1 cellular context compared by ENCODE assay signal in the genomic region with DNA sequence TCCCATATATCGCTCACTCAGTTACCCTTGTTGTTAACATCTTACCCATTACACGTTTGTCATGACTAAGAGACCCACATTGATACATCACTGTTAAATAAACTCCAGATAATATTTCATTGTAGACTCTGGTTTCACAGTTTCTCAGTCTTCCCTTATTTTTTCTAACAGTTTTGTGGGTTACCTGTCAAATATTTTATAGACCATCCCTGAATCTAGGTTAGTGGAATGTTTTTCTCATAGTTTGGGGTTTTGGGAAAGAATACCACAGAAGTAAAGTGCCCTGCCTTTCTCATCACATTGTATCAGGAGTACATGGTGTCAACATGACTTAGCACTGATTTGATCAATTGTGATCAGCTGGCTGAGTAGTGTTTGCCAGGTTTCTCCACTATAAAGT.
TF ChIP-seq lines count a peak whose summit lies in the region.

No MANE protein-coding gene starts in this region.

TF ChIP-seq in GM23338, 12 proteins besides CTCF, POLR2A, EP300 and RAD21 (continued from another document):
- TF ChIP-seq, protein P1, sequence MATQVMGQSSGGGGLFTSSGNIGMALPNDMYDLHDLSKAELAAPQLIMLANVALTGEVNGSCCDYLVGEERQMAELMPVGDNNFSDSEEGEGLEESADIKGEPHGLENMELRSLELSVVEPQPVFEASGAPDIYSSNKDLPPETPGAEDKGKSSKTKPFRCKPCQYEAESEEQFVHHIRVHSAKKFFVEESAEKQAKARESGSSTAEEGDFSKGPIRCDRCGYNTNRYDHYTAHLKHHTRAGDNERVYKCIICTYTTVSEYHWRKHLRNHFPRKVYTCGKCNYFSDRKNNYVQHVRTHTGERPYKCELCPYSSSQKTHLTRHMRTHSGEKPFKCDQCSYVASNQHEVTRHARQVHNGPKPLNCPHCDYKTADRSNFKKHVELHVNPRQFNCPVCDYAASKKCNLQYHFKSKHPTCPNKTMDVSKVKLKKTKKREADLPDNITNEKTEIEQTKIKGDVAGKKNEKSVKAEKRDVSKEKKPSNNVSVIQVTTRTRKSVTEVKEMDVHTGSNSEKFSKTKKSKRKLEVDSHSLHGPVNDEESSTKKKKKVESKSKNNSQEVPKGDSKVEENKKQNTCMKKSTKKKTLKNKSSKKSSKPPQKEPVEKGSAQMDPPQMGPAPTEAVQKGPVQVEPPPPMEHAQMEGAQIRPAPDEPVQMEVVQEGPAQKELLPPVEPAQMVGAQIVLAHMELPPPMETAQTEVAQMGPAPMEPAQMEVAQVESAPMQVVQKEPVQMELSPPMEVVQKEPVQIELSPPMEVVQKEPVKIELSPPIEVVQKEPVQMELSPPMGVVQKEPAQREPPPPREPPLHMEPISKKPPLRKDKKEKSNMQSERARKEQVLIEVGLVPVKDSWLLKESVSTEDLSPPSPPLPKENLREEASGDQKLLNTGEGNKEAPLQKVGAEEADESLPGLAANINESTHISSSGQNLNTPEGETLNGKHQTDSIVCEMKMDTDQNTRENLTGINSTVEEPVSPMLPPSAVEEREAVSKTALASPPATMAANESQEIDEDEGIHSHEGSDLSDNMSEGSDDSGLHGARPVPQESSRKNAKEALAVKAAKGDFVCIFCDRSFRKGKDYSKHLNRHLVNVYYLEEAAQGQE (IDR thresholded peaks at IDR 0.05; ENCODE audit: unreplicated experiment) = no peak
- TF ChIP-seq JUNB (IDR thresholded peaks at IDR 0.05; ENCODE audit: unreplicated experiment) (no peak), CREB1 (CRISPR knock-in tag; IDR thresholded peaks at IDR 0.05; ENCODE audit: low read depth) (no peak), POLR2AphosphoS5 (IDR thresholded peaks at IDR 0.05; ENCODE audit: low read depth) (no peak), ZNF114 (CRISPR knock-in tag; IDR thresholded peaks at IDR 0.05) (no peak), STAT1 (IDR thresholded peaks at IDR 0.05; ENCODE audit: unreplicated experiment) (no peak), EZH2phosphoT487 (IDR thresholded peaks at IDR 0.05; ENCODE audit: unreplicated experiment) (no peak)
- TF ChIP-seq, protein P2, sequence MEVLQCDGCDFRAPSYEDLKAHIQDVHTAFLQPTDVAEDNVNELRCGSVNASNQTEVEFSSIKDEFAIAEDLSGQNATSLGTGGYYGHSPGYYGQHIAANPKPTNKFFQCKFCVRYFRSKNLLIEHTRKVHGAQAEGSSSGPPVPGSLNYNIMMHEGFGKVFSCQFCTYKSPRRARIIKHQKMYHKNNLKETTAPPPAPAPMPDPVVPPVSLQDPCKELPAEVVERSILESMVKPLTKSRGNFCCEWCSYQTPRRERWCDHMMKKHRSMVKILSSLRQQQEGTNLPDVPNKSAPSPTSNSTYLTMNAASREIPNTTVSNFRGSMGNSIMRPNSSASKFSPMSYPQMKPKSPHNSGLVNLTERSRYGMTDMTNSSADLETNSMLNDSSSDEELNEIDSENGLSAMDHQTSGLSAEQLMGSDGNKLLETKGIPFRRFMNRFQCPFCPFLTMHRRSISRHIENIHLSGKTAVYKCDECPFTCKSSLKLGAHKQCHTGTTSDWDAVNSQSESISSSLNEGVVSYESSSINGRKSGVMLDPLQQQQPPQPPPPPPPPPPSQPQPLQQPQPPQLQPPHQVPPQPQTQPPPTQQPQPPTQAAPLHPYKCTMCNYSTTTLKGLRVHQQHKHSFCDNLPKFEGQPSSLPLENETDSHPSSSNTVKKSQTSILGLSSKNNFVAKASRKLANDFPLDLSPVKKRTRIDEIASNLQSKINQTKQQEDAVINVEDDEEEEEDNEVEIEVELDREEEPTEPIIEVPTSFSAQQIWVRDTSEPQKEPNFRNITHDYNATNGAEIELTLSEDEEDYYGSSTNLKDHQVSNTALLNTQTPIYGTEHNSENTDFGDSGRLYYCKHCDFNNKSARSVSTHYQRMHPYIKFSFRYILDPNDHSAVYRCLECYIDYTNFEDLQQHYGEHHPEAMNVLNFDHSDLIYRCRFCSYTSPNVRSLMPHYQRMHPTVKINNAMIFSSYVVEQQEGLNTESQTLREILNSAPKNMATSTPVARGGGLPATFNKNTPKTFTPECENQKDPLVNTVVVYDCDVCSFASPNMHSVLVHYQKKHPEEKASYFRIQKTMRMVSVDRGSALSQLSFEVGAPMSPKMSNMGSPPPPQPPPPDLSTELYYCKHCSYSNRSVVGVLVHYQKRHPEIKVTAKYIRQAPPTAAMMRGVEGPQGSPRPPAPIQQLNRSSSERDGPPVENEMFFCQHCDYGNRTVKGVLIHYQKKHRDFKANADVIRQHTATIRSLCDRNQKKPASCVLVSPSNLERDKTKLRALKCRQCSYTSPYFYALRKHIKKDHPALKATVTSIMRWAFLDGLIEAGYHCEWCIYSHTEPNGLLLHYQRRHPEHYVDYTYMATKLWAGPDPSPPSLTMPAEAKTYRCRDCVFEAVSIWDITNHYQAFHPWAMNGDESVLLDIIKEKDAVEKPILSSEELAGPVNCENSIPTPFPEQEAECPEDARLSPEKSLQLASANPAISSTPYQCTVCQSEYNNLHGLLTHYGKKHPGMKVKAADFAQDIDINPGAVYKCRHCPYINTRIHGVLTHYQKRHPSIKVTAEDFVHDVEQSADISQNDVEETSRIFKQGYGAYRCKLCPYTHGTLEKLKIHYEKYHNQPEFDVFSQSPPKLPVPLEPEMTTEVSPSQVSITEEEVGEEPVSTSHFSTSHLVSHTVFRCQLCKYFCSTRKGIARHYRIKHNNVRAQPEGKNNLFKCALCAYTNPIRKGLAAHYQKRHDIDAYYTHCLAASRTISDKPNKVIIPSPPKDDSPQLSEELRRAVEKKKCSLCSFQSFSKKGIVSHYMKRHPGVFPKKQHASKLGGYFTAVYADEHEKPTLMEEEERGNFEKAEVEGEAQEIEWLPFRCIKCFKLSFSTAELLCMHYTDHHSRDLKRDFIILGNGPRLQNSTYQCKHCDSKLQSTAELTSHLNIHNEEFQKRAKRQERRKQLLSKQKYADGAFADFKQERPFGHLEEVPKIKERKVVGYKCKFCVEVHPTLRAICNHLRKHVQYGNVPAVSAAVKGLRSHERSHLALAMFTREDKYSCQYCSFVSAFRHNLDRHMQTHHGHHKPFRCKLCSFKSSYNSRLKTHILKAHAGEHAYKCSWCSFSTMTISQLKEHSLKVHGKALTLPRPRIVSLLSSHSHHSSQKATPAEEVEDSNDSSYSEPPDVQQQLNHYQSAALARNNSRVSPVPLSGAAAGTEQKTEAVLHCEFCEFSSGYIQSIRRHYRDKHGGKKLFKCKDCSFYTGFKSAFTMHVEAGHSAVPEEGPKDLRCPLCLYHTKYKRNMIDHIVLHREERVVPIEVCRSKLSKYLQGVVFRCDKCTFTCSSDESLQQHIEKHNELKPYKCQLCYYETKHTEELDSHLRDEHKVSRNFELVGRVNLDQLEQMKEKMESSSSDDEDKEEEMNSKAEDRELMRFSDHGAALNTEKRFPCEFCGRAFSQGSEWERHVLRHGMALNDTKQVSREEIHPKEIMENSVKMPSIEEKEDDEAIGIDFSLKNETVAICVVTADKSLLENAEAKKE (CRISPR knock-in tag; IDR thresholded peaks at IDR 0.05) = no peak
